ENCODE assay signal across 8 cellular contexts in genomic region chr14:71371711-71372396, GRCh38. TPM values are rescaled to one million over a fixed set of nuclear protein-coding genes. Genes with fewer than 3 reads are reported as not detected.
DNase-seq lines count a peak whose midpoint lies in the region; ATAC-seq and TF ChIP-seq lines count a peak whose summit lies in the region.

No MANE protein-coding gene starts in this region.

- TF ChIP-seq CTCF in GM13976 (IDR thresholded peaks at IDR 0.05; ENCODE audit: borderline replicate concordance, control extremely low read depth, extremely low read depth, insufficient read depth, missing control alignments) (no peak), cardiac fibroblast (IDR thresholded peaks at IDR 0.05; ENCODE audit: low read depth, low read length) (no peak)

- DNase-seq in GM13976 (ENCODE audit: low spot score), result peak; percentile 43
- peak; percentile 80 for DNase-seq in HT1080 (ENCODE audit: low read depth)
- peak; percentile 51 to 92 for DNase-seq in cardiac fibroblast (ENCODE audit: low read depth in 2 of 2)
- DNase-seq in renal cortical epithelial cell (ENCODE audit: low read depth), result peak; percentile 76
- no peak for DNase-seq in NCI-H146 (lab: John Stamatoyannopoulos, UW)
- DNase-seq in substantia nigra (lab: John Stamatoyannopoulos, UW), result no peak
- no peak for DNase-seq in NOMO-1 (lab: John Stamatoyannopoulos, UW; ENCODE audit: unreplicated experiment in 2 of 2)

- no peak overlapping the region for H3K4me3 ChIP-seq in cardiac fibroblast (replicated peaks in 1 of 2; ENCODE audit: low read depth in 2 of 2, low read length in 2 of 2)

- H3K27ac ChIP-seq in substantia nigra (ENCODE audit: low read depth, low read length, poor library complexity, severe bottlenecking), result no peak overlapping the region

- ATAC-seq in HG02884 (IDR thresholded peaks at IDR 0.05; ENCODE audit: unreplicated experiment), result no peak

- in situ Hi-C loops in GM13976 (cut with MboI; ENCODE audit: low sequenced_read_pairs, unreplicated experiment), result no loop called here

RNA-seq across cellular contexts. Expression of gene SIPA1L1, which starts 51.6 kb away (rescaled TPM):
- 32.1 and 34.4 TPM in 2 replicates for total RNA-seq in HT1080 (2014; rRNA removed; shearing (Covaris generic))
- 42.3 and 45.0 TPM in 2 replicates for polyA plus RNA-seq in HT1080 (2015; cell fraction: cytosol; rRNA removed)
- 122 and 166 TPM in 2 replicates for polyA plus RNA-seq in HT1080 (2015; cell fraction: nucleus; rRNA removed)
- 31.3 and 45.0 TPM in 2 replicates for total RNA-seq in renal cortical epithelial cell

Comparison
In these comparisons a context has a peak if more than half of its experiments do, and no peak if none do; other contexts are left out.
1. DNase-seq: peak in GM13976 (single experiment), HT1080 (single experiment), cardiac fibroblast (2 of 2) and renal cortical epithelial cell (single experiment); none in NCI-H146 (single experiment), substantia nigra (0 of 49) and NOMO-1 (0 of 2).